In genomic region chr6:110877154-110877564, GRCh38 we compare ENCODE assay signal across 8 cellular contexts. TPM values are rescaled to one million over a fixed set of nuclear protein-coding genes. Genes with fewer than 3 reads are reported as not detected.
DNase-seq lines count a peak whose midpoint lies in the region; ATAC-seq and TF ChIP-seq lines count a peak whose summit lies in the region.

No MANE protein-coding gene starts in this region.

- no peaks in the 10 kb centered on the region; the same call in 1 of the 2 replicates for H3K36me3 ChIP-seq in GM06990 (ENCODE audit: control insufficient read depth, insufficient read depth, low read length)
- no peaks in the 10 kb centered on the region for H3K36me3 ChIP-seq in prostate gland

- no peaks in the 10 kb centered on the region for H3K9me3 ChIP-seq in prostate gland

- H3K4me1 ChIP-seq in prostate gland (replicated peaks), result no peaks in the 10 kb centered on the region

- peak overlapping the region; percentile 96 for H3K27ac ChIP-seq in prostate gland

- ATAC-seq in HG03521 (IDR thresholded peaks at IDR 0.05; ENCODE audit: unreplicated experiment) (no peak), HG03520 (IDR thresholded peaks at IDR 0.05; ENCODE audit: unreplicated experiment) (no peak), HG02642 (IDR thresholded peaks at IDR 0.05; ENCODE audit: poor library complexity, unreplicated experiment) (no peak)

- H3K4me3 ChIP-seq in GM06990 (replicated peaks; ENCODE audit: low read depth, low read length), result peak overlapping the region; percentile 76
- H3K4me3 ChIP-seq in epithelial cell of proximal tubule (ENCODE audit: low read depth, low read length), result peak overlapping the region; percentile 91
- H3K4me3 ChIP-seq in prostate gland, result peak overlapping the region; percentile 91 to 94

- intact Hi-C loops in prostate gland (cut with DNase I), result loop anchor here (5.0 to 10.0 kb wide), 2 partner anchors 78 to 195 kb away; partner anchors contain the start of gene GTF3C6

- DNase-seq in GM06990 (ENCODE audit: extremely low read depth, insufficient read length) (no peak), epithelial cell of proximal tubule (ENCODE audit: low read depth) (no peak), prostate gland (ENCODE audit: low spot score) (no peak), NCI-H1930 (lab: John Stamatoyannopoulos, UW) (no peak)

- TF ChIP-seq CTCF in GM06990 (IDR thresholded peaks at IDR 0.05; ENCODE audit: insufficient read depth, low read length, poor library complexity, severe bottlenecking), result no peak
- no peak for TF ChIP-seq CTCF in epithelial cell of proximal tubule (conservative IDR thresholded peaks at IDR 0.05; ENCODE audit: low read depth, low read length)
- no peak for TF ChIP-seq CTCF in prostate gland (IDR thresholded peaks at IDR 0.05)

- WGBS in prostate gland, result 40% methylated on average over 8 of the region's 8 CpGs

- TF ChIP-seq POLR2A in prostate gland (IDR thresholded peaks at IDR 0.05), result no peak

- H3K27me3 ChIP-seq in GM06990 (replicated peaks; ENCODE audit: control insufficient read depth, insufficient read depth, low read length) (no peaks in the 10 kb centered on the region), prostate gland (replicated peaks; ENCODE audit: insufficient read depth) (no peaks in the 10 kb centered on the region)

TF ChIP-seq in PFSK-1, 5 proteins besides CTCF, POLR2A, EP300 and RAD21:
- TF ChIP-seq SIN3A (IDR thresholded peaks at IDR 0.05; ENCODE audit: borderline replicate concordance, insufficient read depth, low read length) (peak; percentile 59; the same call in 1 of the 2 replicates), POLR2AphosphoS5 (IDR thresholded peaks at IDR 0.05; ENCODE audit: low read depth, low read length) (no peak), TAF1 (IDR thresholded peaks at IDR 0.05; ENCODE audit: borderline replicate concordance, insufficient read depth, low read length) (no peak)

RNA-seq across cellular contexts. Expression of gene AMD1, which starts 2.6 kb away (rescaled TPM):
- 20.8 TPM for polyA plus RNA-seq in PFSK-1 (2012; ENCODE audit: insufficient read length, low read depth)
- total RNA-seq in epithelial cell of proximal tubule, result 50.4 and 112 TPM in 2 replicates
- total RNA-seq in prostate gland, result 100 to 1,000 TPM; 286 to 504 TPM
